Comparison of ENCODE assay signal across 8 cellular contexts in the genomic region with DNA sequence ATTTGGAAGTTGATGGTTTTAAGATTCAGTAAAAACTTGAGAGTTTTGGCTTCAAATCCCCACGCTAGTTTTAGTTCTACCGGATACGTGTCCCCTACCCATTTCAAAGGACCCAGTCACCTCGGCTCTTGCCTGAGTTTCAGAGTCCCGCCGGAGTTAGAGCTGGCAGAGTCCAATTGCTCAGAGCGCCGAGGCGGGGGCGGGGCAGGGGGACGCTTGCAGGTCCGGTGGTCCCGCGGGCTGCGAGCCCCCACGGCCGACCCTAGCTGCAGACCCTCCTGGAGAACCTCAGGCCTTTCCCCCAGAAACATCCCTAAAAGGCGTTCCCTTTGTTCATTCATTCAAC. TPM values are rescaled to one million over a fixed set of nuclear protein-coding genes. Genes with fewer than 3 reads are reported as not detected.
A peak's percentile ranks its signal among the peaks of the same experiment; 100 is the strongest.
DNase-seq lines count a peak whose midpoint lies in the region; ATAC-seq and TF ChIP-seq lines count a peak whose summit lies in the region.

No MANE protein-coding gene starts in this region.

- WGBS in endodermal cell (ENCODE audit: insufficient coverage in 1 of 2, insufficient read length in 1 of 2), 2 experiments = 0% methylated on average over 2 to 18 of the region's 18 CpGs

- TF ChIP-seq CTCF in NB4 (IDR thresholded peaks at IDR 0.05; ENCODE audit: low read depth, low read length) (no peak), endodermal cell (conservative IDR thresholded peaks at IDR 0.05) (no peak)

- peak overlapping the region; percentile 99 for H3K27ac ChIP-seq in endodermal cell (ENCODE audit: low read depth, low read length)
- peak overlapping the region; percentile 97 for H3K27ac ChIP-seq in muscle layer of duodenum (ENCODE audit: low read length)

- ATAC-seq in GM21825 (IDR thresholded peaks at IDR 0.05; ENCODE audit: unreplicated experiment) = peak; percentile 31

- H3K4me1 ChIP-seq in endodermal cell (ENCODE audit: control insufficient read depth, insufficient read depth, low read length) = no peaks in the 10 kb centered on the region
- H3K4me1 ChIP-seq in muscle layer of duodenum (ENCODE audit: control insufficient read depth in 1 of 2, insufficient read depth in 2 of 2, low read length in 2 of 2) = peaks cover 15% of the 10 kb centered on the region in 2 donors

- H3K4me3 Mint-ChIP-seq in activated CD4-positive, alpha-beta memory T cell treated with anti-CD3 and anti-CD28 coated beads for 36 hours = peak overlapping the region; percentile 94
- H3K4me3 Mint-ChIP-seq in endodermal cell = peak overlapping the region; percentile 93
- H3K4me3 Mint-ChIP-seq in stimulated activated naive CD8-positive, alpha-beta T cell treated with anti-CD3 and anti-CD28 coated beads, Interleukin-15, Interleukin-2, amounts not matched to agents 100 ng/mL and 50 ng/mL, for 24 hours = peak overlapping the region; percentile 96

- H3K9me3 ChIP-seq in endodermal cell (ENCODE audit: control insufficient read depth, low read length) (no peaks in the 10 kb centered on the region), muscle layer of duodenum (ENCODE audit: control insufficient read depth in 1 of 2, low read length in 2 of 2) (no peaks in the 10 kb centered on the region)

- no peak for TF ChIP-seq POLR2A in NB4 (IDR thresholded peaks at IDR 0.05; ENCODE audit: extremely low read depth, insufficient read length)

- peak overlapping the region; percentile 90 for H3K4me3 ChIP-seq in NB4 (ENCODE audit: low read depth, low read length)
- H3K4me3 ChIP-seq in endodermal cell (ENCODE audit: low read length) = peak overlapping the region; percentile 95
- H3K4me3 ChIP-seq in muscle layer of duodenum (ENCODE audit: low read depth in 1 of 2, low read length in 2 of 2) = peak overlapping the region; percentile 75 to 92

- H3K27me3 Mint-ChIP-seq in activated CD4-positive, alpha-beta memory T cell treated with anti-CD3 and anti-CD28 coated beads for 36 hours = no peaks in the 10 kb centered on the region
- no peaks in the 10 kb centered on the region for H3K27me3 Mint-ChIP-seq in endodermal cell (ENCODE audit: insufficient read depth)
- H3K27me3 Mint-ChIP-seq in stimulated activated naive CD8-positive, alpha-beta T cell treated with anti-CD3 and anti-CD28 coated beads, Interleukin-15, Interleukin-2, amounts not matched to agents 100 ng/mL and 50 ng/mL, for 24 hours = no peaks in the 10 kb centered on the region

- POLR2A ChIA-PET in activated CD4-positive, alpha-beta memory T cell treated with anti-CD3 and anti-CD28 coated beads for 36 hours (lab: Charles Lee) = interaction anchor here (0.6 to 0.8 kb wide), 2 partner anchors 30 to 179 kb away, joined by 3 to 4 read pairs; a partner anchor contains a TSS

- H3K9me3 Mint-ChIP-seq in activated CD4-positive, alpha-beta memory T cell treated with anti-CD3 and anti-CD28 coated beads for 36 hours = no peaks in the 10 kb centered on the region
- no peaks in the 10 kb centered on the region for H3K9me3 Mint-ChIP-seq in endodermal cell
- H3K9me3 Mint-ChIP-seq in stimulated activated naive CD8-positive, alpha-beta T cell treated with anti-CD3 and anti-CD28 coated beads, Interleukin-15, Interleukin-2, amounts not matched to agents 100 ng/mL and 50 ng/mL, for 24 hours = no peaks in the 10 kb centered on the region

- peaks cover 33% of the 10 kb centered on the region for H3K4me1 Mint-ChIP-seq in activated CD4-positive, alpha-beta memory T cell treated with anti-CD3 and anti-CD28 coated beads for 36 hours (ENCODE audit: low read depth)
- H3K4me1 Mint-ChIP-seq in endodermal cell = peaks cover 15% of the 10 kb centered on the region
- peaks cover 46% of the 10 kb centered on the region for H3K4me1 Mint-ChIP-seq in stimulated activated naive CD8-positive, alpha-beta T cell treated with anti-CD3 and anti-CD28 coated beads, Interleukin-15, Interleukin-2, amounts not matched to agents 100 ng/mL and 50 ng/mL, for 24 hours (ENCODE audit: low read depth)

- peak; percentile 59 for DNase-seq in DMS153 (lab: John Stamatoyannopoulos, UW)
- peak; percentile 71 for DNase-seq in NB4 (ENCODE audit: low read depth)
- peak; percentile 59 for DNase-seq in activated CD4-positive, alpha-beta memory T cell treated with anti-CD3 and anti-CD28 coated beads for 36 hours
- peak; percentile 89 for DNase-seq in endodermal cell
- DNase-seq in NCI-H1048 (lab: John Stamatoyannopoulos, UW) = no peak

- H3K9ac ChIP-seq in endodermal cell (ENCODE audit: extremely low read depth, low read length, poor library complexity, severe bottlenecking) = peak overlapping the region; percentile 94

- CTCF ChIA-PET in activated CD4-positive, alpha-beta memory T cell treated with anti-CD3 and anti-CD28 coated beads for 36 hours (lab: Charles Lee) = interaction anchor here (1.3 to 1.6 kb wide), 3 partner anchors 102 to 137 kb away, joined by 3 to 9 read pairs (median 7); no protein-coding TSS in a partner anchor

- peak overlapping the region; percentile 96 for H3K27ac Mint-ChIP-seq in activated CD4-positive, alpha-beta memory T cell treated with anti-CD3 and anti-CD28 coated beads for 36 hours
- peak overlapping the region; percentile 99 for H3K27ac Mint-ChIP-seq in endodermal cell
- H3K27ac Mint-ChIP-seq in stimulated activated naive CD8-positive, alpha-beta T cell treated with anti-CD3 and anti-CD28 coated beads, Interleukin-15, Interleukin-2, amounts not matched to agents 100 ng/mL and 50 ng/mL, for 24 hours = peak overlapping the region; percentile 98

- H3K36me3 Mint-ChIP-seq in activated CD4-positive, alpha-beta memory T cell treated with anti-CD3 and anti-CD28 coated beads for 36 hours = peaks cover 2% of the 10 kb centered on the region
- H3K36me3 Mint-ChIP-seq in endodermal cell (ENCODE audit: low read depth) = peaks cover 15% of the 10 kb centered on the region
- peaks cover 20% of the 10 kb centered on the region for H3K36me3 Mint-ChIP-seq in stimulated activated naive CD8-positive, alpha-beta T cell treated with anti-CD3 and anti-CD28 coated beads, Interleukin-15, Interleukin-2, amounts not matched to agents 100 ng/mL and 50 ng/mL, for 24 hours (ENCODE audit: low read depth)

- intact Hi-C loops in activated CD4-positive, alpha-beta memory T cell treated with anti-CD3 and anti-CD28 coated beads for 36 hours (cut with micrococcal nuclease) = loop anchor here (2.0 to 5.0 kb wide), 2 partner anchors 60 to 94 kb away; no protein-coding TSS in a partner anchor

- H3K36me3 ChIP-seq in endodermal cell (ENCODE audit: control insufficient read depth, insufficient read depth, low read length) = peaks cover 19% of the 10 kb centered on the region
- H3K36me3 ChIP-seq in muscle layer of duodenum (ENCODE audit: control insufficient read depth in 1 of 2, insufficient read depth in 2 of 2, low read length in 2 of 2) = peaks cover 0 to 6% of the 10 kb centered on the region in 2 donors

- H3K27me3 ChIP-seq in endodermal cell (ENCODE audit: control insufficient read depth, insufficient read depth, low read length, poor library complexity, severe bottlenecking) (no peaks in the 10 kb centered on the region), muscle layer of duodenum (ENCODE audit: low read depth, low read length) (no peaks in the 10 kb centered on the region)

RNA-seq across cellular contexts. Expression of a gene that starts 0.8 kb away (rescaled TPM):
- total RNA-seq in activated CD4-positive, alpha-beta memory T cell treated with anti-CD3 and anti-CD28 coated beads for 36 hours = 10 to 100 TPM; 26.5 to 28.3 TPM
- 10 to 100 TPM; 32.6 to 35.0 TPM for total RNA-seq in endodermal cell
- 48.8 TPM for polyA plus RNA-seq in endodermal cell (2013, experiment 1 of 2)
- polyA plus RNA-seq in endodermal cell (2013, experiment 2 of 2) = 48.3 TPM

RNA-seq across cellular contexts. Expression of a gene that starts 56.3 kb away (rescaled TPM):
- total RNA-seq in activated CD4-positive, alpha-beta memory T cell treated with anti-CD3 and anti-CD28 coated beads for 36 hours = 10 to 100 TPM; 23.8 to 24.7 TPM
- total RNA-seq in endodermal cell = 10 to 100 TPM; 26.6 to 31.1 TPM
- 8.6 TPM for polyA plus RNA-seq in endodermal cell (2013, experiment 1 of 2)
- 8.3 TPM for polyA plus RNA-seq in endodermal cell (2013, experiment 2 of 2)
